In genomic region chr22:50783881-50784277, GRCh38 we compare ENCODE assay signal across 8 cellular contexts. TPM values are rescaled to one million over a fixed set of nuclear protein-coding genes. Genes with fewer than 3 reads are reported as not detected.
DNase-seq lines count a peak whose midpoint lies in the region; ATAC-seq, FAIRE-seq and TF ChIP-seq lines count a peak whose summit lies in the region.
"Not testable (repeated sequence)": the region's sequence is repeated elsewhere in the genome, so short reads cannot be mapped to it uniquely, and the experiment has no call there.

No MANE protein-coding gene starts in this region.

- CTCF ChIA-PET in SK-N-SH (lab: Yijun Ruan, JAX); naive thymus-derived CD4-positive, alpha-beta T cell (lab: Charles Lee): not testable (repeated sequence)

- not testable (repeated sequence) for TF ChIP-seq POLR2A in GM12891 (IDR thresholded peaks at IDR 0.05; ENCODE audit: low read depth, low read length)

- peak overlapping the region; percentile 56 to 61 for H3K4me3 ChIP-seq in SK-N-SH (ENCODE audit: low read depth in 2 of 2, low read length in 1 of 2)
- peak overlapping the region; percentile 46 for H3K4me3 ChIP-seq in astrocyte (ENCODE audit: insufficient read depth, low read depth, low read length)
- peak overlapping the region; percentile 55 for H3K4me3 ChIP-seq in naive thymus-derived CD4-positive, alpha-beta T cell (ENCODE audit: low read length)
- peak overlapping the region; percentile 58 to 77 (median 63) for H3K4me3 ChIP-seq in subcutaneous abdominal adipose tissue (ENCODE audit: low read depth in 1 of 5, low read length in 5 of 5)

- TF ChIP-seq CTCF in SK-N-SH (IDR thresholded peaks at IDR 0.05); astrocyte (IDR thresholded peaks at IDR 0.05; ENCODE audit: insufficient read depth, low read depth, low read length): not testable (repeated sequence)

- H3K27ac ChIP-seq in SK-N-SH (ENCODE audit: low read depth in 2 of 2, low read length in 1 of 2); astrocyte (ENCODE audit: low read depth, low read length); subcutaneous abdominal adipose tissue (ENCODE audit: low read depth, low read length): not testable (repeated sequence)
- H3K27ac ChIP-seq in naive thymus-derived CD4-positive, alpha-beta T cell (ENCODE audit: low read depth, low read length) = peak overlapping the region; percentile 58

- POLR2A ChIA-PET in SK-N-SH (lab: Yijun Ruan, JAX); naive thymus-derived CD4-positive, alpha-beta T cell (lab: Charles Lee): not testable (repeated sequence)

- H3K4me2 ChIP-seq in SK-N-SH (peak overlapping the region; percentile 74; the same call in 1 of the 2 replicates), astrocyte (ENCODE audit: low read length) (peak overlapping the region; percentile 82)

- H3K4me1 Mint-ChIP-seq in astrocyte (ENCODE audit: low read depth, unreplicated experiment) = not testable (repeated sequence)
- peaks cover 5 to 10% (median 9%) of the 10 kb centered on the region in 7 donors for H3K4me1 Mint-ChIP-seq in naive thymus-derived CD4-positive, alpha-beta T cell

- H3K9me2 ChIP-seq in SK-N-SH = not testable (repeated sequence)

- H2AFZ ChIP-seq in SK-N-SH (ENCODE audit: low read depth) = 0 out of 2 replicates have a peak overlapping the region, but pooled peaks have one; percentile 41
- not testable (repeated sequence) for H2AFZ ChIP-seq in astrocyte (ENCODE audit: low read depth, low read length)

- ATAC-seq in GM21786 (IDR thresholded peaks at IDR 0.05; ENCODE audit: unreplicated experiment) = peak; percentile 14
- peak; percentile 40 for ATAC-seq in HG03354 (IDR thresholded peaks at IDR 0.05; ENCODE audit: poor library complexity, severe bottlenecking, unreplicated experiment)
- peak; percentile 18 for ATAC-seq in Right ventricle myocardium inferior
- peak; percentile 27 for ATAC-seq in naive thymus-derived CD4-positive, alpha-beta T cell

- 0% methylated on average over 7 of the region's 16 CpGs for WGBS in SK-N-SH (ENCODE audit: low lambda C conversion rate)

- not testable (repeated sequence) for H3K79me2 ChIP-seq in SK-N-SH (ENCODE audit: insufficient read depth); astrocyte (ENCODE audit: insufficient read depth, low read length)

- H4K20me1 ChIP-seq in SK-N-SH (ENCODE audit: insufficient read depth); astrocyte (ENCODE audit: insufficient read depth, low read length): not testable (repeated sequence)

- not testable (repeated sequence) for H3K4me1 ChIP-seq in SK-N-SH (ENCODE audit: control insufficient read depth in 1 of 2, insufficient read depth in 2 of 2, low read depth in 1 of 2, low read length in 1 of 2); astrocyte (ENCODE audit: insufficient read depth, low read length); naive thymus-derived CD4-positive, alpha-beta T cell (ENCODE audit: control insufficient read depth in 2 of 2, insufficient read depth in 2 of 2, low read length in 2 of 2)
- peaks cover 0 to 24% (median 7%) of the 10 kb centered on the region in 5 donors for H3K4me1 ChIP-seq in subcutaneous abdominal adipose tissue (ENCODE audit: control insufficient read depth in 5 of 5, insufficient read depth in 5 of 5, low read length in 5 of 5)

- H3K9ac ChIP-seq in SK-N-SH (peak overlapping the region; percentile 67; the same call in 1 of the 2 replicates), astrocyte (ENCODE audit: low read length) (peak overlapping the region; percentile 74), subcutaneous abdominal adipose tissue (ENCODE audit: low read length in 5 of 5) (peak overlapping the region in 3 of 5 donors; percentile 40 to 69 (median 55))

- not testable (repeated sequence) for H3K9me3 ChIP-seq in SK-N-SH; astrocyte (ENCODE audit: insufficient read depth, low read depth, low read length); naive thymus-derived CD4-positive, alpha-beta T cell (ENCODE audit: control insufficient read depth in 2 of 3, low read length in 3 of 3); subcutaneous abdominal adipose tissue (ENCODE audit: control insufficient read depth in 5 of 5, low read length in 5 of 5)

- not testable (repeated sequence) for TF ChIP-seq EP300 in SK-N-SH (IDR thresholded peaks at IDR 0.05; ENCODE audit: borderline replicate concordance in 1 of 2, low read depth in 1 of 2, low read length in 1 of 2)

- TF ChIP-seq RAD21 in SK-N-SH (IDR thresholded peaks at IDR 0.05; ENCODE audit: low read length) = not testable (repeated sequence)

- not testable (repeated sequence) for DNase-seq in GM12891 (ENCODE audit: insufficient read length, low spot score); SK-N-SH; astrocyte (ENCODE audit: low read depth); Right ventricle myocardium inferior (ENCODE audit: missing footprints)
- peak in 3 of 9 donors; percentile 17 to 28 (median 19) for DNase-seq in naive thymus-derived CD4-positive, alpha-beta T cell

- H3K27ac Mint-ChIP-seq in astrocyte (ENCODE audit: unreplicated experiment) = peak overlapping the region; percentile 72
- peak overlapping the region; percentile 37 to 88 (median 81) for H3K27ac Mint-ChIP-seq in naive thymus-derived CD4-positive, alpha-beta T cell

- intact Hi-C loops in Right ventricle myocardium inferior (cut with DNase I); naive thymus-derived CD4-positive, alpha-beta T cell (cut with micrococcal nuclease): not testable (repeated sequence)

- not testable (repeated sequence) for H3K36me3 Mint-ChIP-seq in astrocyte (ENCODE audit: low read depth, unreplicated experiment); naive thymus-derived CD4-positive, alpha-beta T cell

- not testable (repeated sequence) for H3K27me3 ChIP-seq in SK-N-SH (ENCODE audit: insufficient read depth); astrocyte (ENCODE audit: insufficient read depth, low read length); naive thymus-derived CD4-positive, alpha-beta T cell (ENCODE audit: control insufficient read depth in 2 of 2, insufficient read depth in 2 of 2, low read length in 2 of 2); subcutaneous abdominal adipose tissue (ENCODE audit: control insufficient read depth in 5 of 5, insufficient read depth in 4 of 5, low read length in 5 of 5)

- FAIRE-seq in GM12891 (lab: Jason Lieb, UNC) = peak; percentile 54
- FAIRE-seq in astrocyte (lab: Jason Lieb, UNC) = not testable (repeated sequence)

- H3K4me3 Mint-ChIP-seq in astrocyte (ENCODE audit: unreplicated experiment) = peak overlapping the region; percentile 87
- peak overlapping the region; percentile 81 to 90 (median 87) for H3K4me3 Mint-ChIP-seq in naive thymus-derived CD4-positive, alpha-beta T cell

- H3K9me3 Mint-ChIP-seq in astrocyte (ENCODE audit: unreplicated experiment); naive thymus-derived CD4-positive, alpha-beta T cell: not testable (repeated sequence)

- H3K27me3 Mint-ChIP-seq in astrocyte (ENCODE audit: low read depth, unreplicated experiment); naive thymus-derived CD4-positive, alpha-beta T cell: not testable (repeated sequence)

- H3K36me3 ChIP-seq in SK-N-SH (replicated peaks in 1 of 2; ENCODE audit: control insufficient read depth in 1 of 2, insufficient read depth in 2 of 2, low read length in 1 of 2); astrocyte (ENCODE audit: insufficient read depth, low read length); naive thymus-derived CD4-positive, alpha-beta T cell (ENCODE audit: control insufficient read depth in 2 of 3, insufficient read depth in 3 of 3, low read length in 3 of 3); subcutaneous abdominal adipose tissue (ENCODE audit: control insufficient read depth in 5 of 5, insufficient read depth in 5 of 5, low read length in 5 of 5): not testable (repeated sequence)

- not testable (repeated sequence) for H3F3A ChIP-seq in SK-N-SH (replicated peaks; ENCODE audit: insufficient read depth)

RNA-seq across cellular contexts. Expression of gene RABL2B, which starts 0.4 kb away (rescaled TPM):
- polyA plus RNA-seq in GM12891 (2012; ENCODE audit: low read depth, missing spikeins) = 16.5 TPM
- 61.7 and 72.9 TPM in 2 replicates for polyA plus RNA-seq in SK-N-SH (2012; rRNA removed)
- polyA plus RNA-seq in SK-N-SH (2012; cell fraction: cytosol; rRNA removed) = 45.2 and 47.8 TPM in 2 replicates
- polyA plus RNA-seq in SK-N-SH (2012; cell fraction: nucleus; rRNA removed) = 184 and 246 TPM in 2 replicates
- total RNA-seq in astrocyte (26.6 and 27.5 TPM in 2 replicates), Right ventricle myocardium inferior (6.8 TPM)
- 10 to 100 TPM; 40.8 to 81.7 (median 51.1) TPM for total RNA-seq in naive thymus-derived CD4-positive, alpha-beta T cell
- polyA plus RNA-seq in naive thymus-derived CD4-positive, alpha-beta T cell = 10 to 100 TPM; 24.3 to 32.1 TPM

RNA-seq across cellular contexts. Expression of gene ACR, which starts 45.9 kb away (rescaled TPM):
- polyA plus RNA-seq in GM12891 (2012; ENCODE audit: low read depth, missing spikeins) = not detected
- 0.08 and 0.15 TPM in 2 replicates for polyA plus RNA-seq in SK-N-SH (2012; rRNA removed)
- 0.07 TPM in 1 of 2 replicates, not detected in the other for polyA plus RNA-seq in SK-N-SH (2012; cell fraction: cytosol; rRNA removed)
- 0.41 and 0.42 TPM in 2 replicates for polyA plus RNA-seq in SK-N-SH (2012; cell fraction: nucleus; rRNA removed)
- total RNA-seq in astrocyte (not detected in 2 replicates), Right ventricle myocardium inferior (0.27 TPM)
- not detected for total RNA-seq in naive thymus-derived CD4-positive, alpha-beta T cell
- polyA plus RNA-seq in naive thymus-derived CD4-positive, alpha-beta T cell = not detected
